In the genomic region with DNA sequence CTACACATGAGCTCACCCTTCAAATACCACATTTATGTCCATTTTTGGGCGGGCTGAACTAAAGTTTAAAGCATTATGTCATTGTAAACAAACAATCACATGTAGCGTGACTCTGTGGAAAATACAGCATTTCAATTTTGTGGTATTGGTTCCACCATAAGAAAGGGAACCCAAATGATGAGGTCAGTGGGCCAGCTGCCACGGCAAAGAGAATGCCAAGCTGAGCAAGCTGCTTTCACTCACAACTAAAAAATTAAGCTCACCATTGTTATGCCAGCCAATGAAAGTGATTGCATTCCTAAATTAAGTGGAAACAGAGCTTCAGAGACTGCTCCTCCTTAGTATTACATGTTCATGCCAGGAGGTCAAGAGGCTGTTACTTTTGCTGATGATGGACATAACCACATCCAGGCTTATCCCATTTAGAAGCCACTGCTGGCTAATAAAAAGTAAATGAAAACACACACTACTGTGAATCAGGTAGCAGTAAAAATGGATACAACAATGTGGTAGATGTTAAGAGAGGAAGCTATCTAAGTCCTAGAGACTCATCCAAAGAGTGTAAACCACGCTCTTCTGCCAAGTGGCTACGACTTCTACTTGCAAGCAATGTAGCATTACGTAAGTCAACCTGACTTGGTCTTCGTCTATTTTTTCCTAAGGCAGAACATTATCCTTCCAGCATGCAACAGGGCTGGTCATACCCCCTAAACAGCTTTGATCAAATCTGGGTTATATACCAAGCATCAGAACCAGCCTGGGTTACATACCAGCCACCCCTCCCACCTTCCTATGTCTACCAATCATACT, we compare ENCODE assay signal across 13 cellular contexts.
DNase-seq lines count a peak whose midpoint lies in the region; ATAC-seq and TF ChIP-seq lines count a peak whose summit lies in the region.
"Had no signal": no experiment of that assay in that cellular context is flagged by ENCODE, and none has a peak within 500 bp of the region (broad histone marks: within the 10 kb centered on the region; RNA-seq: fewer than 3 reads in every experiment).

No MANE protein-coding gene starts in this region.

- H3K27me3 ChIP-seq in heart left ventricle = no peaks in the 10 kb centered on the region
- H3K27me3 ChIP-seq in suprapubic skin = no peaks in the 10 kb centered on the region
- H3K27me3 ChIP-seq: BE2C had no signal

- H3K4me1 Mint-ChIP-seq in activated T-cell treated with anti-CD3 and anti-CD28 coated beads, Interleukin-2, amount 50 U/mL, for 72 hours (ENCODE audit: low read depth) = peaks cover 61% of the 10 kb centered on the region
- no peaks in the 10 kb centered on the region for H3K4me1 Mint-ChIP-seq in progenitor cell of endocrine pancreas (ENCODE audit: low read depth)

- peaks cover 0 to 19% (median 3%) of the 10 kb centered on the region in 12 donors for H3K4me1 ChIP-seq in heart left ventricle
- H3K4me1 ChIP-seq in suprapubic skin = peaks cover 18% of the 10 kb centered on the region
- H3K4me1 ChIP-seq: BE2C had no signal

- H3K27ac Mint-ChIP-seq in activated T-cell treated with anti-CD3 and anti-CD28 coated beads, Interleukin-2, amount 50 U/mL, for 72 hours = no peak overlapping the region
- no peak overlapping the region for H3K27ac Mint-ChIP-seq in progenitor cell of endocrine pancreas

- no peak overlapping the region for H3K4me3 Mint-ChIP-seq in activated T-cell treated with anti-CD3 and anti-CD28 coated beads, Interleukin-2, amount 50 U/mL, for 72 hours
- no peak overlapping the region for H3K4me3 Mint-ChIP-seq in progenitor cell of endocrine pancreas (ENCODE audit: low read depth)

- no peak for TF ChIP-seq EP300 in suprapubic skin (IDR thresholded peaks at IDR 0.05)

- no peaks in the 10 kb centered on the region for H3K9me3 ChIP-seq in heart left ventricle
- no peaks in the 10 kb centered on the region for H3K9me3 ChIP-seq in suprapubic skin
- H3K9me3 ChIP-seq: BE2C had no signal

- H3K27me3 Mint-ChIP-seq in activated T-cell treated with anti-CD3 and anti-CD28 coated beads, Interleukin-2, amount 50 U/mL, for 72 hours (ENCODE audit: low read depth) = no peaks in the 10 kb centered on the region
- H3K27me3 Mint-ChIP-seq in progenitor cell of endocrine pancreas = no peaks in the 10 kb centered on the region

- TF ChIP-seq CTCF in heart left ventricle (IDR thresholded peaks at IDR 0.05) (no peak), suprapubic skin (IDR thresholded peaks at IDR 0.05) (no peak), progenitor cell of endocrine pancreas (IDR thresholded peaks at IDR 0.05; ENCODE audit: unreplicated experiment) (no peak)

- ATAC-seq in activated T-cell treated with anti-CD3 and anti-CD28 coated beads, Interleukin-2, amount 50 U/mL, for 72 hours (replicated peaks in 1 of 2) = peak; percentile 27 to 39
- peak in 3 of 4 donors; percentile 57 to 64 (median 58) for ATAC-seq in heart left ventricle
- ATAC-seq in GM19395 (IDR thresholded peaks at IDR 0.05; ENCODE audit: unreplicated experiment) = no peak

- H3K4me3 ChIP-seq in heart left ventricle = no peak overlapping the region
- H3K4me3 ChIP-seq in suprapubic skin = no peak overlapping the region

- H3K36me3 ChIP-seq in heart left ventricle = no peaks in the 10 kb centered on the region
- H3K36me3 ChIP-seq in suprapubic skin = no peaks in the 10 kb centered on the region
- H3K36me3 ChIP-seq: BE2C had no signal

- H3K9me3 Mint-ChIP-seq in activated T-cell treated with anti-CD3 and anti-CD28 coated beads, Interleukin-2, amount 50 U/mL, for 72 hours = no peaks in the 10 kb centered on the region
- H3K9me3 Mint-ChIP-seq in progenitor cell of endocrine pancreas (ENCODE audit: low read depth) = no peaks in the 10 kb centered on the region

- no peak for TF ChIP-seq POLR2A in heart left ventricle (IDR thresholded peaks at IDR 0.05)
- TF ChIP-seq POLR2A in suprapubic skin (IDR thresholded peaks at IDR 0.05) = no peak

- DNase-seq in activated T-cell treated with anti-CD3 and anti-CD28 coated beads, Interleukin-2, amount 50 U/mL, for 72 hours = no peak
- DNase-seq in activated T-cell treated with anti-CD3 and anti-CD28 coated beads, Interleukin-2, amount 50 U/mL, for 1 hour = no peak
- DNase-seq in SKM-1 treated with dmso at 0.1 percent for 144 hours (lab: John Stamatoyannopoulos, UW; ENCODE audit: unreplicated experiment) = peak; percentile 39
- peak in 4 of 5 donors; percentile 28 to 54 (median 32) for DNase-seq in heart left ventricle
- DNase-seq in suprapubic skin (ENCODE audit: low spot score in 2 of 2) = peak in 1 of 2 donors; percentile 86
- DNase-seq in GM19240 (ENCODE audit: insufficient read length, low spot score) = no peak
- no peak for DNase-seq in progenitor cell of endocrine pancreas (ENCODE audit: low spot score, unreplicated experiment)
- DNase-seq: BE2C; midbrain; NCI-H2081; stimulated activated CD4-positive, alpha-beta T cell treated with anti-CD3 and anti-CD28 coated beads, Interleukin-4, amount 100 ng/mL, for 4 hours had no signal

- peaks cover 2 to 17% of the 10 kb centered on the region in 2 donors for H3K36me3 Mint-ChIP-seq in activated T-cell treated with anti-CD3 and anti-CD28 coated beads, Interleukin-2, amount 50 U/mL, for 72 hours (ENCODE audit: insufficient read depth in 2 of 2)
- H3K36me3 Mint-ChIP-seq in progenitor cell of endocrine pancreas (ENCODE audit: insufficient read depth) = no peaks in the 10 kb centered on the region

- H3K27ac ChIP-seq in heart left ventricle (peak overlapping the region in 1 of 12 donors; percentile 6), suprapubic skin (peak overlapping the region; percentile 24)
- H3K27ac ChIP-seq: epithelial cell of prostate had no signal

- intact Hi-C loops in heart left ventricle (cut with DNase I) = no loop called here

- WGBS in heart left ventricle, 4 donors = 64 to 81% (median 76%) methylated on average over 7 of the region's 7 CpGs
- 60% methylated on average over 7 of the region's 7 CpGs for WGBS in suprapubic skin

Comparison
In these comparisons a context has a peak if more than half of its experiments do, and no peak if none do; other contexts are left out.
1. DNase-seq: peak in SKM-1 treated with dmso at 0.1 percent for 144 hours (single experiment) and heart left ventricle (4 of 5); none in activated T-cell treated with anti-CD3 and anti-CD28 coated beads, Interleukin-2, amount 50 U/mL, for 72 hours (0 of 2), activated T-cell treated with anti-CD3 and anti-CD28 coated beads, Interleukin-2, amount 50 U/mL, for 1 hour (single experiment), GM19240 (single experiment) and progenitor cell of endocrine pancreas (single experiment).